Comparison of ENCODE assay signal across 12 cellular contexts in the genomic region with DNA sequence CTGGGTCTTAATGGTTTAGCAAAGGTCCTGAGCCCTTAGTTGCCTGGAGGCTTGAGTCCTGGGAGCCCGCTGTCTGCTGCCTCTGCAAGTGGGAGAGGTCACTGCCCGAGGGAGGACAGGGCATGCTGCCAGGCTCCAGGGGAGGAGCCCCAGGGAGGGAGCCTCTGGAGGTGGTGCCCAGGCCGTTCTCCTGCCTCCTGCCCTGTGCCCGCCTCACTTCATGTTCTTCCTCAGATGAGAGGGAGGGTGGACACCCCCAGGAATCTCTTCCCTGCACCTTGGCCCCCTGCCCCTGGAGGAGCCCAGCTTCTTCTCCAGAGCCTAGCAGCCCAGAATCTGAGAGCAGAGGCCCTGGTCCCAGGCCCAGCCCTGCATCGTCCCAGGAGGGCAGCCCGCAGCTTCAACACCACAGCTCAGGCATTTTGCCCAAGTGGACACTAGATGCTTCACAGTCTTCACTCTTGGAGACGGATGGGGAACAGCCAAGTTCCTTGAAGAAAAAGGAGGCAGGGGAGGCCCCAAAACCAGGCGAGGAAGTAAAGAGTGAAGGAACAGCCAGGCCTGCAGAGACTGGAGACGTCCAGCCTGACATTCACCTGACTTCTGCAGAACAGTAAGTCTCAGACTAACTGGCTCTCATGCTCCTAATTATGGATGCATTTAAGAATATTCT. TPM values are rescaled to one million over a fixed set of nuclear protein-coding genes. Genes with fewer than 3 reads are reported as not detected.
A peak's percentile ranks its signal among the peaks of the same experiment; 100 is the strongest.
DNase-seq lines count a peak whose midpoint lies in the region; ATAC-seq and TF ChIP-seq lines count a peak whose summit lies in the region.
"Had no signal": no experiment of that assay in that cellular context is flagged by ENCODE, and none has a peak within 500 bp of the region (broad histone marks: within the 10 kb centered on the region; RNA-seq: fewer than 3 reads in every experiment).

No MANE protein-coding gene starts in this region.

- H3K36me3 ChIP-seq in spleen = peaks cover 0 to 89% (median 45%) of the 10 kb centered on the region in 6 donors
- H3K36me3 ChIP-seq: transverse colon had no signal

- H3K27me3 ChIP-seq in spleen (replicated peaks in 1 of 7) = no peaks in the 10 kb centered on the region
- H3K27me3 ChIP-seq: dorsolateral prefrontal cortex, transverse colon had no signal

- DNase-seq in activated T-cell treated with anti-CD3 and anti-CD28 coated beads, Interleukin-2, amount 50 U/mL, for 24 hours = no peak
- no peak for DNase-seq in activated T-cell treated with anti-CD3 and anti-CD28 coated beads, Interleukin-2, amount 50 U/mL, for 4 hours
- DNase-seq in activated T-helper 2 cell treated with anti-CD3 and anti-CD28 coated beads, Interferon-gamma antibody, Interleukin-2, Interleukin-4, amounts not matched to agents 10 μg/mL and 5 μg/mL and 100 μg/mL, durations not matched to agents 14 hours and 24 hours and 36 hours (ENCODE audit: low spot score) = no peak
- DNase-seq in kidney tubule cell (ENCODE audit: low spot score) = peak; percentile 38
- peak; percentile 62 for DNase-seq in spleen
- DNase-seq in NCI-H2171 treated with DMSO at 0.1 percent for 48 hours (lab: John Stamatoyannopoulos, UW) = no peak
- no peak for DNase-seq in D341Med (ENCODE audit: low spot score)
- DNase-seq: DND-41, NCI-H2227 treated with DMSO at 0.1 percent for 48 hours, transverse colon had no signal

- H3K4me3 Mint-ChIP-seq in activated T-cell treated with anti-CD3 and anti-CD28 coated beads, Interleukin-2, amount 50 U/mL, for 24 hours = no peak overlapping the region
- no peak overlapping the region for H3K4me3 Mint-ChIP-seq in activated T-cell treated with anti-CD3 and anti-CD28 coated beads, Interleukin-2, amount 50 U/mL, for 4 hours
- H3K4me3 Mint-ChIP-seq in activated T-helper 2 cell treated with anti-CD3 and anti-CD28 coated beads, Interferon-gamma antibody, Interleukin-2, Interleukin-4, amounts not matched to agents 10 μg/mL and 5 μg/mL and 100 μg/mL, durations not matched to agents 14 hours and 24 hours and 36 hours (ENCODE audit: low read depth) = no peak overlapping the region

- H3K27ac ChIP-seq in spleen = peak overlapping the region in 3 of 8 donors; percentile 34 to 87 (median 84)
- H3K27ac ChIP-seq: dorsolateral prefrontal cortex, transverse colon had no signal

- no peaks in the 10 kb centered on the region for H3K9me3 ChIP-seq in spleen
- H3K9me3 ChIP-seq: transverse colon had no signal

- H3K9me3 Mint-ChIP-seq in activated T-cell treated with anti-CD3 and anti-CD28 coated beads, Interleukin-2, amount 50 U/mL, for 24 hours = no peaks in the 10 kb centered on the region
- H3K9me3 Mint-ChIP-seq in activated T-cell treated with anti-CD3 and anti-CD28 coated beads, Interleukin-2, amount 50 U/mL, for 4 hours = no peaks in the 10 kb centered on the region
- H3K9me3 Mint-ChIP-seq in activated T-helper 2 cell treated with anti-CD3 and anti-CD28 coated beads, Interferon-gamma antibody, Interleukin-2, Interleukin-4, amounts not matched to agents 10 μg/mL and 5 μg/mL and 100 μg/mL, durations not matched to agents 14 hours and 24 hours and 36 hours = no peaks in the 10 kb centered on the region

- ATAC-seq in activated T-cell treated with anti-CD3 and anti-CD28 coated beads, Interleukin-2, amount 50 U/mL, for 4 hours = no peak
- ATAC-seq in HG02885 (IDR thresholded peaks at IDR 0.05; ENCODE audit: poor library complexity, unreplicated experiment) = no peak

- H3K27me3 Mint-ChIP-seq in activated T-cell treated with anti-CD3 and anti-CD28 coated beads, Interleukin-2, amount 50 U/mL, for 24 hours = no peaks in the 10 kb centered on the region
- H3K27me3 Mint-ChIP-seq in activated T-cell treated with anti-CD3 and anti-CD28 coated beads, Interleukin-2, amount 50 U/mL, for 4 hours (ENCODE audit: low read depth) = no peaks in the 10 kb centered on the region
- H3K27me3 Mint-ChIP-seq in activated T-helper 2 cell treated with anti-CD3 and anti-CD28 coated beads, Interferon-gamma antibody, Interleukin-2, Interleukin-4, amounts not matched to agents 10 μg/mL and 5 μg/mL and 100 μg/mL, durations not matched to agents 14 hours and 24 hours and 36 hours (ENCODE audit: low read depth) = no peaks in the 10 kb centered on the region

- no peak overlapping the region for H3K4me3 ChIP-seq in spleen
- H3K4me3 ChIP-seq: dorsolateral prefrontal cortex, transverse colon had no signal

- WGBS in spleen, 5 donors = 66 to 77% (median 74%) methylated on average over 8 to 9 of the region's 9 CpGs

- H3K4me1 Mint-ChIP-seq in activated T-cell treated with anti-CD3 and anti-CD28 coated beads, Interleukin-2, amount 50 U/mL, for 24 hours (ENCODE audit: low read depth) = peaks cover 81% of the 10 kb centered on the region
- peaks cover 75% of the 10 kb centered on the region for H3K4me1 Mint-ChIP-seq in activated T-cell treated with anti-CD3 and anti-CD28 coated beads, Interleukin-2, amount 50 U/mL, for 4 hours (ENCODE audit: low read depth)
- H3K4me1 Mint-ChIP-seq in activated T-helper 2 cell treated with anti-CD3 and anti-CD28 coated beads, Interferon-gamma antibody, Interleukin-2, Interleukin-4, amounts not matched to agents 10 μg/mL and 5 μg/mL and 100 μg/mL, durations not matched to agents 14 hours and 24 hours and 36 hours (ENCODE audit: low read depth) = peaks cover 58% of the 10 kb centered on the region

- no peak for TF ChIP-seq POLR2A in spleen (IDR thresholded peaks at IDR 0.05)

- H3K27ac Mint-ChIP-seq in activated T-cell treated with anti-CD3 and anti-CD28 coated beads, Interleukin-2, amount 50 U/mL, for 24 hours = peak overlapping the region; percentile 74
- peak overlapping the region; percentile 45 for H3K27ac Mint-ChIP-seq in activated T-helper 2 cell treated with anti-CD3 and anti-CD28 coated beads, Interferon-gamma antibody, Interleukin-2, Interleukin-4, amounts not matched to agents 10 μg/mL and 5 μg/mL and 100 μg/mL, durations not matched to agents 14 hours and 24 hours and 36 hours

- H3K36me3 Mint-ChIP-seq in activated T-cell treated with anti-CD3 and anti-CD28 coated beads, Interleukin-2, amount 50 U/mL, for 24 hours (ENCODE audit: low read depth) = peaks cover 93% of the 10 kb centered on the region
- H3K36me3 Mint-ChIP-seq in activated T-cell treated with anti-CD3 and anti-CD28 coated beads, Interleukin-2, amount 50 U/mL, for 4 hours (ENCODE audit: insufficient read depth) = peaks cover 35% of the 10 kb centered on the region
- H3K36me3 Mint-ChIP-seq in activated T-helper 2 cell treated with anti-CD3 and anti-CD28 coated beads, Interferon-gamma antibody, Interleukin-2, Interleukin-4, amounts not matched to agents 10 μg/mL and 5 μg/mL and 100 μg/mL, durations not matched to agents 14 hours and 24 hours and 36 hours (ENCODE audit: low read depth) = peaks cover 77% of the 10 kb centered on the region

- no peak for TF ChIP-seq CTCF in spleen (IDR thresholded peaks at IDR 0.05 in 8 of 11, conservative IDR thresholded peaks at IDR 0.05 in 3 of 11)

- intact Hi-C loops in activated T-helper 2 cell treated with anti-CD3 and anti-CD28 coated beads, Interferon-gamma antibody, Interleukin-2, Interleukin-4, amounts not matched to agents 10 μg/mL and 5 μg/mL and 100 μg/mL, durations not matched to agents 14 hours and 24 hours and 36 hours (cut with micrococcal nuclease) = no loop called here
- intact Hi-C loops in spleen (cut with DNase I; ENCODE audit: low total_unique reads) = no loop called here

- H3K4me1 ChIP-seq in spleen = peaks cover 22 to 100% (median 88%) of the 10 kb centered on the region in 6 donors

RNA-seq across cellular contexts. Expression of gene PSD4, which starts 12.0 kb away (rescaled TPM):
- total RNA-seq in activated T-cell treated with anti-CD3 and anti-CD28 coated beads, Interleukin-2, amount 50 U/mL, for 4 hours = 100 to 1,000 TPM; 155 to 172 (median 164) TPM
- 313 and 319 TPM in 2 replicates for total RNA-seq in activated T-helper 2 cell treated with anti-CD3 and anti-CD28 coated beads, Interferon-gamma antibody, Interleukin-2, Interleukin-4, amounts not matched to agents 10 μg/mL and 5 μg/mL and 100 μg/mL, durations not matched to agents 14 hours and 24 hours and 36 hours
- total RNA-seq in spleen = 100 to 1,000 TPM in 4 of 7 donors, 10 to 100 TPM in 3; 73.1 to 154 (median 106) TPM
- 10 to 100 TPM; 43.9 to 75.8 (median 74.3) TPM for polyA plus RNA-seq in spleen

RNA-seq across cellular contexts. Expression of gene IL1RN, which starts 58.4 kb away (rescaled TPM):
- total RNA-seq in activated T-cell treated with anti-CD3 and anti-CD28 coated beads, Interleukin-2, amount 50 U/mL, for 4 hours = 1 to 10 TPM; 1.2 to 2.5 (median 1.8) TPM
- 13.2 and 15.9 TPM in 2 replicates for total RNA-seq in activated T-helper 2 cell treated with anti-CD3 and anti-CD28 coated beads, Interferon-gamma antibody, Interleukin-2, Interleukin-4, amounts not matched to agents 10 μg/mL and 5 μg/mL and 100 μg/mL, durations not matched to agents 14 hours and 24 hours and 36 hours
- 10 to 100 TPM in 6 of 7 donors, 1 to 10 TPM in 1; 6.3 to 53.9 (median 21.2) TPM for total RNA-seq in spleen
- polyA plus RNA-seq in spleen = 10 to 100 TPM in 1 of 3 donors, 1 to 10 TPM in 2; 1.9 to 11.1 (median 5.9) TPM

Comparison
In these comparisons a context has a peak if more than half of its experiments do, and no peak if none do; other contexts are left out.
1. DNase-seq: peak in kidney tubule cell (single experiment) and spleen (single experiment); none in activated T-cell treated with anti-CD3 and anti-CD28 coated beads, Interleukin-2, amount 50 U/mL, for 24 hours (single experiment), activated T-cell treated with anti-CD3 and anti-CD28 coated beads, Interleukin-2, amount 50 U/mL, for 4 hours (single experiment), activated T-helper 2 cell treated with anti-CD3 and anti-CD28 coated beads, Interferon-gamma antibody, Interleukin-2, Interleukin-4, amounts not matched to agents 10 μg/mL and 5 μg/mL and 100 μg/mL, durations not matched to agents 14 hours and 24 hours and 36 hours (single experiment), NCI-H2171 treated with DMSO at 0.1 percent for 48 hours (single experiment) and D341Med (single experiment).